10 cellular contexts compared by ENCODE assay signal in the genomic region with DNA sequence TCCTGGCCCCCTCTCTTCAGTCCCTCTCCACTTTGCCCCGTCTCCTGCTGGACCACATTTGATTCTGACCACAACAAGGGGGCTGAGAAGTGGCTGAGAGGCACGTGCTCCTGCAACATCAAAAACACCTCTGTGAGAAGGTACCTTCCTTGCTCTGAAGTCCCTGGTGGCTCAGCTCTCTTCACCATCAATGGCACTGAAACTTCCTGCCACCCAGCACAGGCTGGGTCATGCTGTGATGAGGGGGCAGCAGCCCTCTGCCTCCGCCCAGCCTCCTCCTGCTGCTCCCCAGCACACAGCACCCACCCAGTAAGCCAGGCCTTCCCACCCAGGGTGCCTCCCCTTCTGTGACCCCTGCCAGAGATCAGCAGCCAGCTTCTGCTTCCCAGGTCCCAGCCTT. TPM values are rescaled to one million over a fixed set of nuclear protein-coding genes. Genes with fewer than 3 reads are reported as not detected.
A peak's percentile ranks its signal among the peaks of the same experiment; 100 is the strongest.
DNase-seq lines count a peak whose midpoint lies in the region; ATAC-seq and TF ChIP-seq lines count a peak whose summit lies in the region.
"Had no signal": no experiment of that assay in that cellular context is flagged by ENCODE, and none has a peak within 500 bp of the region (broad histone marks: within the 10 kb centered on the region; RNA-seq: fewer than 3 reads in every experiment).

No MANE protein-coding gene starts in this region.

- peaks cover 17 to 28% of the 10 kb centered on the region in 2 experiments for H3K4me1 ChIP-seq in trophoblast cell (ENCODE audit: control insufficient read depth in 1 of 2, insufficient read depth in 2 of 2, low read length in 2 of 2)

- H2AFZ ChIP-seq in trophoblast cell (ENCODE audit: insufficient read depth, low read length, poor library complexity), result no peak overlapping the region

- H3K4me2 ChIP-seq in trophoblast cell (ENCODE audit: low read length), result no peak overlapping the region

- H3K36me3 ChIP-seq in trophoblast cell (ENCODE audit: control insufficient read depth in 1 of 2, insufficient read depth in 2 of 2, low read length in 2 of 2), result peaks cover 11 to 16% of the 10 kb centered on the region in 2 experiments

- no peak for TF ChIP-seq CTCF in CD4-positive, alpha-beta T cell (IDR thresholded peaks at IDR 0.05)
- no peak for TF ChIP-seq CTCF in chondrocyte (IDR thresholded peaks at IDR 0.05)

- H3K4me1 Mint-ChIP-seq in CD4-positive, alpha-beta T cell (ENCODE audit: low read depth), result peaks cover 18% of the 10 kb centered on the region
- H3K4me1 Mint-ChIP-seq in IgD-negative memory B cell, result peaks cover 13 to 24% (median 14%) of the 10 kb centered on the region in 3 donors
- H3K4me1 Mint-ChIP-seq in chondrocyte (ENCODE audit: low read depth), result peaks cover 19% of the 10 kb centered on the region

- H3K14ac ChIP-seq in trophoblast cell (ENCODE audit: low read length), result peak overlapping the region; percentile 42

- no peaks in the 10 kb centered on the region for H3K27me3 ChIP-seq in CD4-positive, alpha-beta T cell (ENCODE audit: control insufficient read depth, insufficient read depth, low read length)
- no peaks in the 10 kb centered on the region for H3K27me3 ChIP-seq in trophoblast cell (ENCODE audit: insufficient read depth, low read length)

- peak overlapping the region; percentile 76 for H3K18ac ChIP-seq in trophoblast cell (ENCODE audit: low read length)

- H2BK120ac ChIP-seq in trophoblast cell (ENCODE audit: insufficient read depth, low read length, poor library complexity), result no peak overlapping the region

- peak overlapping the region; percentile 34 for H4K8ac ChIP-seq in trophoblast cell (ENCODE audit: low read depth, low read length)

- H3K27ac Mint-ChIP-seq in CD4-positive, alpha-beta T cell, result no peak overlapping the region
- H3K27ac Mint-ChIP-seq in IgD-negative memory B cell (peak overlapping the region in 2 of 3 donors; percentile 45 to 86), chondrocyte (ENCODE audit: unreplicated experiment) (peak overlapping the region; percentile 5)

- peaks cover 18% of the 10 kb centered on the region for H3K79me1 ChIP-seq in trophoblast cell (ENCODE audit: low read length)

- H3K9me3 Mint-ChIP-seq in CD4-positive, alpha-beta T cell, result no peaks in the 10 kb centered on the region
- H3K9me3 Mint-ChIP-seq in IgD-negative memory B cell (no peaks in the 10 kb centered on the region), chondrocyte (ENCODE audit: low read depth) (no peaks in the 10 kb centered on the region)
- H3K9me3 Mint-ChIP-seq: CD8-positive, alpha-beta memory T cell had no signal

- POLR2A ChIA-PET in CD4-positive, alpha-beta T cell (lab: Charles Lee), result interaction anchor here (2.5 kb wide), 1 partner anchor 10 kb away, joined by 15 read pairs; the partner anchor contains the start of gene ZMYND8

- no peaks in the 10 kb centered on the region for H3K9me3 ChIP-seq in CD4-positive, alpha-beta T cell (ENCODE audit: control insufficient read depth, low read length)
- H3K9me3 ChIP-seq in trophoblast cell (ENCODE audit: insufficient read depth, low read depth, low read length), result no peaks in the 10 kb centered on the region

- H3K27ac ChIP-seq in CD4-positive, alpha-beta T cell (ENCODE audit: low read depth, low read length), result no peak overlapping the region
- no peak overlapping the region for H3K27ac ChIP-seq in trophoblast cell (ENCODE audit: low read depth, low read length)

- CTCF ChIA-PET in CD4-positive, alpha-beta T cell (lab: Charles Lee), result interaction anchor here (1.5 kb wide), 1 partner anchor 38 kb away, joined by 4 read pairs; no protein-coding TSS in a partner anchor

- H2BK12ac ChIP-seq in trophoblast cell (ENCODE audit: low read length), result peak overlapping the region; percentile 13

- H4K12ac ChIP-seq in trophoblast cell (ENCODE audit: low read depth, low read length), result no peak overlapping the region

- no peak overlapping the region for H3K23ac ChIP-seq in trophoblast cell (ENCODE audit: low read length)

- H2AK5ac ChIP-seq in trophoblast cell (ENCODE audit: low read length), result peak overlapping the region; percentile 10

- peaks cover 13% of the 10 kb centered on the region for H3K79me2 ChIP-seq in trophoblast cell (ENCODE audit: control insufficient read depth, insufficient read depth, low read length, poor library complexity)

- H3K27me3 Mint-ChIP-seq in CD4-positive, alpha-beta T cell, result no peaks in the 10 kb centered on the region
- no peaks in the 10 kb centered on the region for H3K27me3 Mint-ChIP-seq in IgD-negative memory B cell
- no peaks in the 10 kb centered on the region for H3K27me3 Mint-ChIP-seq in chondrocyte (ENCODE audit: low read depth)
- H3K27me3 Mint-ChIP-seq: CD8-positive, alpha-beta memory T cell had no signal

- peak in 1 of 10 experiments; percentile 5 for DNase-seq in CD4-positive, alpha-beta T cell
- DNase-seq in chondrocyte (ENCODE audit: low spot score) (no peak), trophoblast cell (no peak), occipital lobe (lab: John Stamatoyannopoulos, UW) (no peak), NCI-H1694 (lab: John Stamatoyannopoulos, UW) (no peak), KG1 (lab: John Stamatoyannopoulos, UW) (no peak), HK-2 (ENCODE audit: unreplicated experiment) (no peak)
- DNase-seq: cortex of kidney had no signal

- peak overlapping the region; percentile 20 for H4K91ac ChIP-seq in trophoblast cell (ENCODE audit: low read depth, low read length)

- H3K4ac ChIP-seq in trophoblast cell (ENCODE audit: low read depth, low read length), result peak overlapping the region; percentile 74

- H3K4me3 ChIP-seq in trophoblast cell (ENCODE audit: low read depth, low read length), result no peak overlapping the region

- ATAC-seq in CD4-positive, alpha-beta T cell (ENCODE audit: poor library complexity), result peak; percentile 40

- no peak overlapping the region for H3K9ac ChIP-seq in trophoblast cell (ENCODE audit: low read length)

- intact Hi-C loops in CD4-positive, alpha-beta T cell (cut with DNase I, micrococcal nuclease), result no loop called here

- H3K36me3 Mint-ChIP-seq in CD4-positive, alpha-beta T cell (ENCODE audit: low read depth), result peaks cover 29% of the 10 kb centered on the region
- peaks cover 14% of the 10 kb centered on the region for H3K36me3 Mint-ChIP-seq in IgD-negative memory B cell
- peaks cover 17% of the 10 kb centered on the region for H3K36me3 Mint-ChIP-seq in chondrocyte (ENCODE audit: low read depth)

- H2BK5ac ChIP-seq in trophoblast cell (ENCODE audit: low read depth, low read length, poor library complexity), result no peak overlapping the region

- WGBS in trophoblast cell (ENCODE audit: extremely low coverage, insufficient coverage, insufficient read length), result no CpG with 5 or more reads among the region's 3 CpGs

- H3K4me3 Mint-ChIP-seq in CD4-positive, alpha-beta T cell, result peak overlapping the region; percentile 34
- H3K4me3 Mint-ChIP-seq in IgD-negative memory B cell, result peak overlapping the region in 3 of 4 donors; percentile 12 to 80 (median 79)
- H3K4me3 Mint-ChIP-seq in chondrocyte (ENCODE audit: unreplicated experiment), result no peak overlapping the region

RNA-seq across cellular contexts. Expression of gene ZMYND8, which starts 10.3 kb away (rescaled TPM):
- total RNA-seq in CD4-positive, alpha-beta T cell, result 10 to 100 TPM; 33.0 to 34.3 TPM
- polyA plus RNA-seq in IgD-negative memory B cell, result 16.7 TPM
- 31.9 to 35.0 TPM (median 33.8 TPM) in 3 replicates for total RNA-seq in chondrocyte
- polyA plus RNA-seq in trophoblast cell (2013), result 44.5 and 45.1 TPM in 2 replicates
- 58.6 TPM for total RNA-seq in occipital lobe
